18 cellular contexts compared by ENCODE assay signal in genomic region chr15:59952960-59953359, GRCh38. TPM values are rescaled to one million over a fixed set of nuclear protein-coding genes. Genes with fewer than 3 reads are reported as not detected.
DNase-seq lines count a peak whose midpoint lies in the region; ATAC-seq, FAIRE-seq and TF ChIP-seq lines count a peak whose summit lies in the region.
"Had no signal": no experiment of that assay in that cellular context is flagged by ENCODE, and none has a peak within 500 bp of the region (broad histone marks: within the 10 kb centered on the region; RNA-seq: fewer than 3 reads in every experiment).

No MANE protein-coding gene starts in this region.

- H3K36me3 ChIP-seq in GM23338 (ENCODE audit: insufficient read depth) (no peaks in the 10 kb centered on the region), PC-9 (ENCODE audit: low read depth) (no peaks in the 10 kb centered on the region), hepatocyte (replicated peaks; ENCODE audit: insufficient read depth, low read depth) (no peaks in the 10 kb centered on the region), SJCRH30 (no peaks in the 10 kb centered on the region)
- H3K36me3 ChIP-seq: HAP-1 had no signal

- H3K4me1 Mint-ChIP-seq in GM23338 = peaks cover 6% of the 10 kb centered on the region
- H3K4me1 Mint-ChIP-seq: CD4-positive, alpha-beta memory T cell had no signal

- ATAC-seq in A549 = no peak
- ATAC-seq in GM23338 = peak; percentile 64
- ATAC-seq: Panc1 had no signal

- no peak overlapping the region for H3K27ac ChIP-seq in A549
- H3K27ac ChIP-seq in GM23338 (ENCODE audit: low read depth) = no peak overlapping the region
- peak overlapping the region; percentile 67 for H3K27ac ChIP-seq in PC-9
- peak overlapping the region; percentile 15 for H3K27ac ChIP-seq in hepatocyte
- H3K27ac ChIP-seq in SJCRH30 = no peak overlapping the region
- H3K27ac ChIP-seq: RWPE1 had no signal

- no peaks in the 10 kb centered on the region for H3K36me3 Mint-ChIP-seq in GM23338 (ENCODE audit: low read depth)

- no peak overlapping the region for H3K4me3 Mint-ChIP-seq in GM23338
- H3K4me3 Mint-ChIP-seq: CD4-positive, alpha-beta memory T cell had no signal

- H3K4me1 ChIP-seq in A549 (no peaks in the 10 kb centered on the region), GM23338 (ENCODE audit: insufficient read depth) (peaks cover 7% of the 10 kb centered on the region; the same call in 1 of the 2 replicates), PC-9 (replicated peaks; ENCODE audit: insufficient read depth) (peaks cover 22% of the 10 kb centered on the region), hepatocyte (ENCODE audit: insufficient read depth) (no peaks in the 10 kb centered on the region), SJCRH30 (no peaks in the 10 kb centered on the region)
- H3K4me1 ChIP-seq: HAP-1 had no signal

- no peaks in the 10 kb centered on the region for H3K9me3 Mint-ChIP-seq in GM23338

- TF ChIP-seq POLR2A in A549 (IDR thresholded peaks at IDR 0.05; ENCODE audit: low read length) = no peak

- no TSS peak for BruUV-seq in PC-9 (replicated peaks; lab: Mats Ljungman, UMichigan)

- H3K9me3 ChIP-seq in A549 (no peaks in the 10 kb centered on the region), PC-9 (ENCODE audit: insufficient read depth, low read depth) (no peaks in the 10 kb centered on the region), hepatocyte (ENCODE audit: low read depth) (no peaks in the 10 kb centered on the region), SJCRH30 (replicated peaks) (no peaks in the 10 kb centered on the region; the same call in 1 of the 2 replicates)
- H3K9me3 ChIP-seq: HAP-1 had no signal

- H3K4me2 ChIP-seq in A549 (no peak overlapping the region), GM23338 (no peak overlapping the region), PC-9 (peak overlapping the region; percentile 25), hepatocyte (peak overlapping the region; percentile 44)

- intact Hi-C loops in PC-9 (cut with micrococcal nuclease; ENCODE audit: unreplicated experiment) = no loop called here

- FAIRE-seq in A549 (lab: Jason Lieb, UNC) = peak; percentile 18
- FAIRE-seq: G401.6 had no signal

- TF ChIP-seq RAD21 in A549 (conservative IDR thresholded peaks at IDR 0.05 in 1 of 2, IDR thresholded peaks at IDR 0.05 in 1 of 2) = no peak

- H3K4me3 ChIP-seq in A549 (no peak overlapping the region), GM23338 (no peak overlapping the region), PC-9 (no peak overlapping the region), hepatocyte (no peak overlapping the region), SJCRH30 (no peak overlapping the region)
- H3K4me3 ChIP-seq: HAP-1 had no signal

- CTCF ChIA-PET in A549 (lab: Yijun Ruan, JAX) = no interaction called here
- CTCF ChIA-PET in PC-9 (lab: Charles Lee) = interaction anchor here (0.6 kb wide), 1 partner anchor 10 kb away, joined by 3 read pairs; no protein-coding TSS in a partner anchor

- no peak overlapping the region for H3K27ac Mint-ChIP-seq in GM23338
- H3K27ac Mint-ChIP-seq: CD4-positive, alpha-beta memory T cell had no signal

- no peaks in the 10 kb centered on the region for H3F3A ChIP-seq in GM23338 (replicated peaks; ENCODE audit: low read depth)
- no peaks in the 10 kb centered on the region for H3F3A ChIP-seq in PC-9 (ENCODE audit: insufficient read depth, low read depth)

- no peak for TF ChIP-seq CTCF in A549 (IDR thresholded peaks at IDR 0.05)
- no peak for TF ChIP-seq CTCF in GM23338 (conservative IDR thresholded peaks at IDR 0.05; ENCODE audit: low read depth in 2 of 2)
- TF ChIP-seq CTCF in PC-9 (conservative IDR thresholded peaks at IDR 0.05) = no peak
- TF ChIP-seq CTCF in hepatocyte (IDR thresholded peaks at IDR 0.05; ENCODE audit: poor library complexity) = no peak

- H4K20me1 ChIP-seq in GM23338 (replicated peaks; ENCODE audit: insufficient read depth) = no peaks in the 10 kb centered on the region
- H4K20me1 ChIP-seq in PC-9 (ENCODE audit: insufficient read depth) = no peaks in the 10 kb centered on the region
- no peaks in the 10 kb centered on the region for H4K20me1 ChIP-seq in hepatocyte (ENCODE audit: insufficient read depth, poor library complexity, severe bottlenecking)

- DNase-seq in A549 (ENCODE audit: low read depth in 1 of 2, low spot score in 1 of 2) (no peak), GM23338 (ENCODE audit: low spot score) (no peak), PC-9 (no peak), hepatocyte (ENCODE audit: low spot score) (no peak), amniotic stem cell (lab: John Stamatoyannopoulos, UW) (no peak), SJCRH30 (no peak), NCI-H1105 (lab: John Stamatoyannopoulos, UW) (no peak)
- DNase-seq: C1 segment of cervical spinal cord; CD4-positive, alpha-beta memory T cell; IMR-90; KG1; NCI-H1694; NCI-H526 treated with DMSO at 0.1 percent for 48 hours had no signal

- POLR2A ChIA-PET in A549 (lab: Yijun Ruan, JAX) (no interaction called here), PC-9 (lab: Charles Lee; ENCODE audit: unreplicated experiment) (no interaction called here)

- no peaks in the 10 kb centered on the region for H3K27me3 ChIP-seq in GM23338 (ENCODE audit: insufficient read depth)
- no peaks in the 10 kb centered on the region for H3K27me3 ChIP-seq in PC-9 (ENCODE audit: insufficient read depth, low read depth)
- H3K27me3 ChIP-seq in hepatocyte = no peaks in the 10 kb centered on the region
- H3K27me3 ChIP-seq in SJCRH30 = 0 out of 2 replicates have a peak, but pooled peaks cover 2% of the 10 kb centered on the region

- H3K9me2 ChIP-seq in GM23338 (ENCODE audit: insufficient read depth) (no peaks in the 10 kb centered on the region), PC-9 (ENCODE audit: insufficient read depth) (no peaks in the 10 kb centered on the region), hepatocyte (replicated peaks; ENCODE audit: insufficient read depth) (no peaks in the 10 kb centered on the region)

- no peaks in the 10 kb centered on the region for H3K27me3 Mint-ChIP-seq in GM23338 (ENCODE audit: insufficient read depth, low read depth, poor library complexity)

- no peak for TF ChIP-seq EP300 in A549 (IDR thresholded peaks at IDR 0.05)

- no peaks in the 10 kb centered on the region for H3K79me2 ChIP-seq in GM23338 (replicated peaks; ENCODE audit: insufficient read depth)
- H3K79me2 ChIP-seq in PC-9 (ENCODE audit: low read depth) = no peaks in the 10 kb centered on the region
- H3K79me2 ChIP-seq in hepatocyte = no peaks in the 10 kb centered on the region

- H2AFZ ChIP-seq in GM23338 (peak overlapping the region; percentile 91), PC-9 (peak overlapping the region; percentile 24; the same call in 1 of the 2 replicates), hepatocyte (no peak overlapping the region)

TF ChIP-seq in A549, 52 proteins besides CTCF, POLR2A, EP300 and RAD21 (continues in another document):
- no peak for TF ChIP-seq NFE2L2 (conservative IDR thresholded peaks at IDR 0.05; ENCODE audit: low read length)
- no peak for TF ChIP-seq ZC3H11A (IDR thresholded peaks at IDR 0.05)
- TF ChIP-seq, protein P1, sequence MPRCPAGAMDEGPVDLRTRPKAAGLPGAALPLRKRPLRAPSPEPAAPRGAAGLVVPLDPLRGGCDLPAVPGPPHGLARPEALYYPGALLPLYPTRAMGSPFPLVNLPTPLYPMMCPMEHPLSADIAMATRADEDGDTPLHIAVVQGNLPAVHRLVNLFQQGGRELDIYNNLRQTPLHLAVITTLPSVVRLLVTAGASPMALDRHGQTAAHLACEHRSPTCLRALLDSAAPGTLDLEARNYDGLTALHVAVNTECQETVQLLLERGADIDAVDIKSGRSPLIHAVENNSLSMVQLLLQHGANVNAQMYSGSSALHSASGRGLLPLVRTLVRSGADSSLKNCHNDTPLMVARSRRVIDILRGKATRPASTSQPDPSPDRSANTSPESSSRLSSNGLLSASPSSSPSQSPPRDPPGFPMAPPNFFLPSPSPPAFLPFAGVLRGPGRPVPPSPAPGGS (IDR thresholded peaks at IDR 0.05) = no peak
- TF ChIP-seq MAFK (IDR thresholded peaks at IDR 0.05; ENCODE audit: partially characterized antibody) = no peak

TF ChIP-seq in GM23338, 12 proteins besides CTCF, POLR2A, EP300 and RAD21:
- TF ChIP-seq STAT1 (IDR thresholded peaks at IDR 0.05; ENCODE audit: unreplicated experiment) (no peak), ZNF114 (CRISPR knock-in tag; IDR thresholded peaks at IDR 0.05) (peak; percentile 26; the same call in 1 of the 2 replicates)
TF ChIP-seq in GM23338: peak in this region for 1.

RNA-seq across cellular contexts. Expression of gene FOXB1, which starts 51.2 kb away (rescaled TPM):
- polyA plus RNA-seq in A549 (2011; rRNA removed) (not detected in 2 replicates), A549 (2017; fragmentation: RNase III; extraction: RNeasy Plus Mini Kit Qiagen cat#74134 plus additional on column Dnase treatment) (not detected in 3 replicates), GM23338 (2016; fragmentation: Nextera tagmentation; extraction: Ambion mirVana) (5.4 and 6.7 TPM in 2 replicates), hepatocyte (0.32 TPM in 1 of 2 replicates, not detected in the other)
- polyA plus RNA-seq in A549 (2012; cell fraction: cytosol; rRNA removed) = not detected in 2 replicates
- not detected in 2 replicates for polyA plus RNA-seq in A549 (2012; cell fraction: nucleus; rRNA removed)
- polyA minus RNA-seq in A549 (2011; rRNA and poly(A)+ RNA removed) = not detected in 2 replicates
- total RNA-seq in GM23338 (2014; rRNA removed; shearing (Covaris generic)) = 3.1 and 4.7 TPM in 2 replicates
- total RNA-seq in PC-9 (2021) (2.2 and 2.7 TPM in 2 replicates), hepatocyte (not detected in 2 replicates)
- 0.51 and 0.76 TPM in 2 replicates for total RNA-seq in SJCRH30 (2014; rRNA removed; shearing (Covaris generic))
- total RNA-seq: A673, IMR-90 had no signal
- polyA plus RNA-seq: IMR-90 had no signal

Comparison
In these comparisons a context has a peak if more than half of its experiments do, and no peak if none do; other contexts are left out.
1. H3K27ac ChIP-seq: peak in PC-9 (single experiment) and hepatocyte (single experiment); none in A549 (0 of 2), GM23338 (single experiment) and SJCRH30 (single experiment).
2. H3K4me2 ChIP-seq: peak in PC-9 (single experiment) and hepatocyte (single experiment); none in A549 (single experiment) and GM23338 (single experiment).